ENCODE assay signal across 20 cellular contexts in the genomic region with DNA sequence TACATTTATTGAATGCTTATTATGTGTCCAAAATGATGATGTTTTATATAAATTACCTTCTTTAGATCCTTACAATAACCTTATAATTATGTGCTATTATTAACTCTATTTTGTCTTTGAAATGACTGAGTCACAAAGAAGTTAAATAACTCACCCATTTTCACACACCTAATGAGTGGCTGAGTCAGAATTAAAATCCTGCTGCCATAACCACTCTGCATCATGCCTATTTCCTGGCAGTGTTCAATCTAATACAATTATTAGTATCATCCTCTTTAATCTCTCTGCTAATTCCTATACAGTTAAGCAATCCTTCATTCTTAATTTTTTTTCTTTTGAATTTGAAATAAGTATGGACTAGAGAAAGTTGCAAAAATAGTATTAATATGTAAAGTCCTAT.
"Had no signal": no experiment of that assay in that cellular context is flagged by ENCODE, and none has a peak within 500 bp of the region (broad histone marks: within the 10 kb centered on the region; RNA-seq: fewer than 3 reads in every experiment).

No MANE protein-coding gene starts in this region.

- H3K27me3 ChIP-seq: colonic mucosa, gastrocnemius medialis, heart right ventricle, neutrophil, right atrium auricular region, tibial artery, upper lobe of left lung, vagina had no signal

- H3K4me1 ChIP-seq: colonic mucosa, gastrocnemius medialis, heart right ventricle, psoas muscle, right atrium auricular region, tibial artery, upper lobe of left lung, vagina had no signal

- H3K36me3 ChIP-seq: colonic mucosa, gastrocnemius medialis, heart right ventricle, neutrophil, right atrium auricular region, tibial artery, upper lobe of left lung, vagina had no signal

- H3K9me3 ChIP-seq: colonic mucosa, gastrocnemius medialis, neutrophil, psoas muscle, right atrium auricular region, tibial artery, upper lobe of left lung, vagina had no signal

- H3K4me3 ChIP-seq: colonic mucosa, gastrocnemius medialis, heart right ventricle, psoas muscle, right atrium auricular region, tibial artery, upper lobe of left lung, vagina had no signal

- FAIRE-seq: islet of Langerhans, small intestine had no signal

- DNase-seq: colonic mucosa; dermis blood vessel endothelial cell; erythroblast; gastrocnemius medialis; heart right ventricle; hypothalamus; kidney glomerular epithelial cell; mammary epithelial cell; psoas muscle; small intestine; stimulated activated CD4-positive, alpha-beta T cell treated with anti-CD3 and anti-CD28 coated beads, Interleukin-12 subunit alpha, Interleukin-12 subunit beta, amount 100 ng/mL, for 4 hours; stimulated activated naive CD4-positive, alpha-beta T cell treated with Interleukin-2 at 50 U/mL for 16 hours; tibial artery; upper lobe of left lung had no signal

- H3K27ac ChIP-seq: colonic mucosa, gastrocnemius medialis, heart right ventricle, neutrophil, psoas muscle, right atrium auricular region, tibial artery, upper lobe of left lung, vagina had no signal

- ATAC-seq: gastrocnemius medialis; heart right ventricle; left lobe of liver; naive thymus-derived CD4-positive, alpha-beta T cell; psoas muscle had no signal
